Comparison of ENCODE assay signal across 9 cellular contexts in the genomic region with DNA sequence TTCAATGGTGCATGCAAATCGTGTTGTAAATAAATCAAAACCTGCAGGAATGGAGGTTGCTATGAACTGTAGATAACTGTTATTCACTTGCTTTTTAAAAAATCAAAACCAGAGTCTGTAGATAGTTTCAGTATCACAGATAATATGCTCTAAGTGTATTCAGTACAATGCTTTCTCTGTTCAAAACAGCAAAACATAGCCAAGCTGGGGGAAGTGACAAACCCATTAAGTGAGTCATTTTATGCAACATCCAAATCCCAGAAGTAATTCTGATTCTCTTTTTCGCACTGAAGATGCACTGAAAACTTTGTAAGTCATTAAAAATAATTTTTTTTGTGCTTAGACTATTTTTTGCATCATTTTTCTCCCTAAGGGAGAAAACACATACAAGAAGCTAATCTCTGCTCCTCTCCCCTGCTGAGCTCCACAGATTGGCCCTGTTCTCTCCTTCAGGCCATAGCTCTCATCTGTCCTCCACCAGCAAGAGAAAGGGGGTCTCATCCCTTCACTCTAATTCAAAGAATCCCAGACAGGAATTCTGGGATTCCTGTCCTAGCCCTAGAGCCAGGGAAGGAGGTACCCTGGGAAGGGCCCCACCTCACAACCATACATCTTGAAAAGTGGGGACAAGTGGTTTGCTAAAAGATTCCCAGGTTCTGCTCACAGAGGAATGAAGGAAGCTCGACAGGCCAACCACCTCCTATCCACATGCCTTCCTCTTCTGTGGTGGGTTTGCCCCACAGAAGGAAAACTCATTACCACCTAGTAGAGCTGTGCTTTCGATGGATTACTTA. TPM values are rescaled to one million over a fixed set of nuclear protein-coding genes. Genes with fewer than 3 reads are reported as not detected.
DNase-seq lines count a peak whose midpoint lies in the region; ATAC-seq and TF ChIP-seq lines count a peak whose summit lies in the region.
"Had no signal": no experiment of that assay in that cellular context is flagged by ENCODE, and none has a peak within 500 bp of the region (broad histone marks: within the 10 kb centered on the region; RNA-seq: fewer than 3 reads in every experiment).

No MANE protein-coding gene starts in this region.

- H3K27ac ChIP-seq in left ventricle myocardium inferior (replicated peaks): peak overlapping the region; percentile 75
- peak overlapping the region in 1 of 4 donors; percentile 12 for H3K27ac ChIP-seq in transverse colon

- H3K36me3 ChIP-seq in left ventricle myocardium inferior (no peaks in the 10 kb centered on the region), transverse colon (no peaks in the 10 kb centered on the region)

- TF ChIP-seq CTCF in left ventricle myocardium inferior (IDR thresholded peaks at IDR 0.05; ENCODE audit: borderline replicate concordance): no peak
- no peak for TF ChIP-seq CTCF in transverse colon (IDR thresholded peaks at IDR 0.05)

- in situ Hi-C loops in transverse colon (cut with MboI; ENCODE audit: low pct_ligation_motif_present in 1 of 4, low pct_unique_long_range_greater_than_20kb in 1 of 4, low sequenced_read_pairs in 3 of 4): no loop called here

- H3K27me3 ChIP-seq in left ventricle myocardium inferior (ENCODE audit: low read depth) (no peaks in the 10 kb centered on the region), transverse colon (no peaks in the 10 kb centered on the region)

- H3K9me3 ChIP-seq in left ventricle myocardium inferior (replicated peaks): no peaks in the 10 kb centered on the region
- H3K9me3 ChIP-seq in transverse colon: no peaks in the 10 kb centered on the region

- peak; percentile 54 for ATAC-seq in GM21526 (IDR thresholded peaks at IDR 0.05; ENCODE audit: low FRiP score, unreplicated experiment)

- no peak for TF ChIP-seq POLR2A in transverse colon (IDR thresholded peaks at IDR 0.05)

- H3K4me3 ChIP-seq in left ventricle myocardium inferior: no peak overlapping the region
- H3K4me3 ChIP-seq in transverse colon: no peak overlapping the region

- TF ChIP-seq EP300 in transverse colon (IDR thresholded peaks at IDR 0.05; ENCODE audit: low read depth): no peak

- H3K4me1 ChIP-seq in left ventricle myocardium inferior (peaks cover 36% of the 10 kb centered on the region), transverse colon (peaks cover 0 to 9% (median 6%) of the 10 kb centered on the region in 4 donors)

- intact Hi-C loops in left ventricle myocardium inferior (cut with micrococcal nuclease): no loop called here
- intact Hi-C loops in transverse colon (cut with DNase I; ENCODE audit: low total_unique reads): no loop called here
- intact Hi-C loops in posterior cingulate gyrus (cut with DNase I): no loop called here

- 70 to 74% methylated on average over 4 of the region's 4 CpGs for WGBS in transverse colon (ENCODE audit: low coverage in 1 of 2), 2 donors

- DNase-seq in Ammon's horn (ENCODE audit: low spot score) (peak; percentile 89), RPMI7951 (ENCODE audit: low read depth) (peak; percentile 75), left ventricle myocardium inferior (no peak), transverse colon (no peak), posterior cingulate gyrus (no peak), cerebellar cortex (ENCODE audit: low spot score) (no peak)
- DNase-seq in stimulated activated naive CD4-positive, alpha-beta T cell (lab: John Stamatoyannopoulos, UW): no peak
- DNase-seq: NK-92 treated with Interleukin-12 subunit alpha and Interleukin-12 subunit beta, amount 100 ng/mL, for 24 hours had no signal

RNA-seq across cellular contexts. Expression of gene PRTFDC1, which starts 4.9 kb away (rescaled TPM):
- not detected in 2 replicates for total RNA-seq in RPMI7951 (2014; rRNA removed; shearing (Covaris generic))
- 1.5 TPM for total RNA-seq in left ventricle myocardium inferior
- 1 to 10 TPM in 2 of 4 donors, under 1 TPM in 1, not detected in 1; 0.80 to 6.7 (median 4.9) TPM for total RNA-seq in transverse colon

Comparison
In these comparisons a context has a peak if more than half of its experiments do, and no peak if none do; other contexts are left out.
1. DNase-seq: peak in Ammon's horn (single experiment) and RPMI7951 (single experiment); none in left ventricle myocardium inferior (single experiment), stimulated activated naive CD4-positive, alpha-beta T cell (0 of 6), transverse colon (single experiment), posterior cingulate gyrus (0 of 10) and cerebellar cortex (single experiment).